Comparison of ENCODE assay signal across 8 cellular contexts in genomic region chrX:136767104-136767941, GRCh38. TPM values are rescaled to one million over a fixed set of nuclear protein-coding genes. Genes with fewer than 3 reads are reported as not detected.
DNase-seq lines count a peak whose midpoint lies in the region; ATAC-seq and TF ChIP-seq lines count a peak whose summit lies in the region.

No MANE protein-coding gene starts in this region.

- H3K9me3 ChIP-seq in BLaER1 (peaks cover 14% of the 10 kb centered on the region), muscle layer of colon (ENCODE audit: low read length) (no peaks in the 10 kb centered on the region), thoracic aorta (no peaks in the 10 kb centered on the region)

- H3K27ac ChIP-seq in BLaER1, result no peak overlapping the region
- H3K27ac ChIP-seq in muscle layer of colon (ENCODE audit: low read depth, low read length), result peak overlapping the region; percentile 67
- peak overlapping the region; percentile 87 to 94 for H3K27ac ChIP-seq in thoracic aorta

- peak overlapping the region; percentile 46 for H3K9ac ChIP-seq in BLaER1
- no peak overlapping the region for H3K9ac ChIP-seq in muscle layer of colon (ENCODE audit: low read length)

- DNase-seq in NCI-H524 treated with DMSO at 0.1 percent for 48 hours (lab: John Stamatoyannopoulos, UW) (peak; percentile 17), activated T-cell treated with anti-CD3 and anti-CD28 coated beads for 48 hours (ENCODE audit: low read depth) (peak; percentile 33), thoracic aorta (ENCODE audit: low spot score) (no peak)

- H3K4me2 ChIP-seq in BLaER1, result peak overlapping the region; percentile 80

- peak; percentile 41 for TF ChIP-seq CTCF in thoracic aorta (IDR thresholded peaks at IDR 0.05)

- ATAC-seq in GM19023 (IDR thresholded peaks at IDR 0.05; ENCODE audit: unreplicated experiment) (peak; percentile 79), HG03097 (IDR thresholded peaks at IDR 0.05; ENCODE audit: low FRiP score, unreplicated experiment) (peak; percentile 46), esophagus mucosa (peak; percentile 82), thoracic aorta (ENCODE audit: insufficient number of reproducible peaks, low FRiP score, low read depth) (peak; percentile 75)

- H4K20me1 ChIP-seq in BLaER1, result peaks cover 79% of the 10 kb centered on the region

- peaks cover 31% of the 10 kb centered on the region for H3K4me1 ChIP-seq in BLaER1
- H3K4me1 ChIP-seq in muscle layer of colon (ENCODE audit: insufficient read depth, low read length), result no peaks in the 10 kb centered on the region
- peaks cover 0 to 28% of the 10 kb centered on the region in 2 donors for H3K4me1 ChIP-seq in thoracic aorta (ENCODE audit: control insufficient read depth in 1 of 2, low read depth in 2 of 2)

- H3K36me3 ChIP-seq in BLaER1 (no peaks in the 10 kb centered on the region), muscle layer of colon (ENCODE audit: insufficient read depth, low read length) (no peaks in the 10 kb centered on the region), thoracic aorta (no peaks in the 10 kb centered on the region)

- H3K4me3 ChIP-seq in BLaER1, result peak overlapping the region; percentile 71
- H3K4me3 ChIP-seq in muscle layer of colon (ENCODE audit: low read depth in 1 of 2, low read length in 2 of 2), result peak overlapping the region; percentile 47 to 60
- peak overlapping the region; percentile 84 for H3K4me3 ChIP-seq in thoracic aorta

- H3K27me3 ChIP-seq in BLaER1 (peaks cover 58% of the 10 kb centered on the region), muscle layer of colon (ENCODE audit: control insufficient read depth in 1 of 2, insufficient read depth in 2 of 2, low read length in 2 of 2) (peaks cover 0 to 4% of the 10 kb centered on the region in 2 donors), thoracic aorta (replicated peaks; ENCODE audit: insufficient read depth) (no peaks in the 10 kb centered on the region)

RNA-seq across cellular contexts. Expression of gene ARHGEF6, which starts 13.4 kb away (rescaled TPM):
- total RNA-seq in esophagus mucosa (1.2 TPM), thoracic aorta (10 to 100 TPM; 25.7 to 34.8 TPM)

Comparison
In these comparisons a context has a peak if more than half of its experiments do, and no peak if none do; other contexts are left out.
1. RNA of gene ARHGEF6, which starts 13.4 kb away (total RNA-seq): 25.7 to 34.8 TPM in thoracic aorta; 1.2 TPM in esophagus mucosa (single experiment); every median in the first group is over 10 times any median in the second.
2. Peak in every context shown above with its lines, with median percentiles within 50 percentile points of each other: H3K4me3 ChIP-seq and ATAC-seq.